ENCODE assay signal across 1 cellular context in genomic region chr16:66899945-66900688, GRCh38.
TF ChIP-seq lines count a peak whose summit lies in the region.

No MANE protein-coding gene starts in this region.

TF ChIP-seq in K562, 482 proteins besides CTCF, POLR2A, EP300 and RAD21 (continued from another document and continues in another):
- TF ChIP-seq RREB1 (CRISPR knock-in tag; IDR thresholded peaks at IDR 0.05) (no peak), NFIC (IDR thresholded peaks at IDR 0.05) (peak; percentile 100), COPS2 (conservative IDR thresholded peaks at IDR 0.05) (no peak), HDAC8 (tag; IDR thresholded peaks at IDR 0.05) (no peak; the same call in 1 of the 2 replicates), SP2 (IDR thresholded peaks at IDR 0.05; ENCODE audit: extremely low read depth, low read depth, low read length, poor library complexity, severe bottlenecking) (no peak), ZNF507 (tag; conservative IDR thresholded peaks at IDR 0.05) (no peak), CBX2 (IDR thresholded peaks at IDR 0.05; ENCODE audit: insufficient read depth, low read length, poor library complexity, severe bottlenecking) (no peak), TAF1 (IDR thresholded peaks at IDR 0.05; ENCODE audit: control insufficient read depth, extremely low read depth, insufficient read depth, low read length, severe bottlenecking) (peak; percentile 75), PHF20 (IDR thresholded peaks at IDR 0.05; ENCODE audit: partially characterized antibody) (no peak), ZNF707 (CRISPR knock-in tag; conservative IDR thresholded peaks at IDR 0.05) (no peak), PRPF4 (IDR thresholded peaks at IDR 0.05; ENCODE audit: insufficient read depth, low read depth, low read length, poor library complexity, severe bottlenecking) (no peak), PHF8 (IDR thresholded peaks at IDR 0.05; ENCODE audit: borderline replicate concordance, low read length) (peak; percentile 43; the same call in 1 of the 2 replicates), FOXP4 (CRISPR knock-in tag; IDR thresholded peaks at IDR 0.05; ENCODE audit: borderline replicate concordance) (no peak), KDM5B (IDR thresholded peaks at IDR 0.05; ENCODE audit: insufficient replicate concordance, low read depth, low read length) (peak; percentile 66), BRCA1 (IDR thresholded peaks at IDR 0.05) (no peak), BRCA1 (CRISPR knock-in tag; IDR thresholded peaks at IDR 0.05) (no peak), DIDO1 (tag; IDR thresholded peaks at IDR 0.05; ENCODE audit: low read depth) (no peak), ZNF407 (IDR thresholded peaks at IDR 0.05; ENCODE audit: low read depth) (no peak), ZNF318 (IDR thresholded peaks at IDR 0.05; ENCODE audit: borderline replicate concordance in 1 of 2, low read depth in 1 of 2) (peak in 1 of 2 experiments; percentile 61; a peak in 2 of 4 replicates), ZNF740 (CRISPR knock-in tag; IDR thresholded peaks at IDR 0.05) (no peak), ZNF740 (tag; IDR thresholded peaks at IDR 0.05) (no peak; a peak in 1 of 4 replicates)
